4 cellular contexts compared by ENCODE assay signal in genomic region chr2:230698753-230699152, GRCh38. TPM values are rescaled to one million over a fixed set of nuclear protein-coding genes. Genes with fewer than 3 reads are reported as not detected.
DNase-seq lines count a peak whose midpoint lies in the region; ATAC-seq and TF ChIP-seq lines count a peak whose summit lies in the region.
"Not testable (repeated sequence)": the region's sequence is repeated elsewhere in the genome, so short reads cannot be mapped to it uniquely, and the experiment has no call there.

No MANE protein-coding gene starts in this region.

- not testable (repeated sequence) for ATAC-seq in Right ventricle myocardium inferior, left lobe of liver

- H3K27ac ChIP-seq in coronary artery, result not testable (repeated sequence)

- not testable (repeated sequence) for H3K4me3 ChIP-seq in coronary artery

- peak; percentile 30 for DNase-seq in activated CD8-positive, alpha-beta memory T cell treated with anti-CD3 and anti-CD28 coated beads for 24 hours
- peak; percentile 9 for DNase-seq in coronary artery (ENCODE audit: low spot score)
- DNase-seq in Right ventricle myocardium inferior (ENCODE audit: missing footprints), result peak; percentile 68
- peak; percentile 16 for DNase-seq in left lobe of liver (ENCODE audit: low spot score)

- intact Hi-C loops in Right ventricle myocardium inferior (cut with DNase I), result not testable (repeated sequence)

- TF ChIP-seq CTCF in coronary artery (IDR thresholded peaks at IDR 0.05), result not testable (repeated sequence)

RNA-seq across cellular contexts. Expression of gene CAB39, which starts 13.9 kb away (rescaled TPM):
- total RNA-seq in Right ventricle myocardium inferior, result 91.9 TPM
- total RNA-seq in left lobe of liver, result 22.6 TPM

Comparison
In these comparisons a context has a peak if more than half of its experiments do, and no peak if none do; other contexts are left out.
1. DNase-seq: peak in every context shown above with its lines; median percentile 68 in Right ventricle myocardium inferior; 30 in activated CD8-positive, alpha-beta memory T cell treated with anti-CD3 and anti-CD28 coated beads for 24 hours; 16 in left lobe of liver; 9 in coronary artery.